In the genomic region with DNA sequence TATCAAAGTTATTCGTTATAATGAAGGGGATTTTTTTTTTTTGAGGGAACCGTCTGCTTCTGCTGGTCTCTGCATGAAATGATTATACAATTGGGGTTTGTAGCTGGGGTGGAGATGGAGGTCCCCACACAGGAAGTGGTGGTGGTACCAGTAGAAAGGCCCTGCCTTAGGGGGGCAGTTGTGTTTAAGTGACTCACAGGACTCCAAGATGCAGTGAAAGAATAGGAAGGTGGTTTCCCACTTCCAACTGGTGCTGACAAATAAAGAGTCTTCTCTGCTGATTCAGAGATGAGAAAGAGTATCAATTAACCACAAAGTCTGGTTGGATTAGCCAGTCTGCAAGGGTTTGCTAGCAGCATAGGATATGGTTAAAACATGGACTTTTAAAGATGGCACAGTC, we compare ENCODE assay signal across 24 cellular contexts.
DNase-seq lines count a peak whose midpoint lies in the region; ATAC-seq and TF ChIP-seq lines count a peak whose summit lies in the region.
"Had no signal": no experiment of that assay in that cellular context is flagged by ENCODE, and none has a peak within 500 bp of the region (broad histone marks: within the 10 kb centered on the region; RNA-seq: fewer than 3 reads in every experiment).

No MANE protein-coding gene starts in this region.

- H2BK15ac ChIP-seq in H9 (ENCODE audit: low read depth, low read length): no peak overlapping the region

- H3T11ph ChIP-seq in H9 (ENCODE audit: low read length): no peak overlapping the region

- H2BK12ac ChIP-seq in H9 (ENCODE audit: insufficient read length, low read depth, low read length): no peak overlapping the region

- TF ChIP-seq CTCF in H9 (conservative IDR thresholded peaks at IDR 0.05) (no peak), tibial artery (IDR thresholded peaks at IDR 0.05) (no peak)

- no peaks in the 10 kb centered on the region for H3K27me3 Mint-ChIP-seq in activated naive CD8-positive, alpha-beta T cell treated with anti-CD3 and anti-CD28 coated beads for 36 hours
- peaks cover 2% of the 10 kb centered on the region; the same call in 1 of the 2 replicates for H3K27me3 Mint-ChIP-seq in H9 (ENCODE audit: low read depth)
- H3K27me3 Mint-ChIP-seq: T-cell had no signal

- H3K18ac ChIP-seq in H9 (ENCODE audit: insufficient read length, low read depth, low read length): no peak overlapping the region

- no peak overlapping the region for H3K56ac ChIP-seq in H9 (ENCODE audit: insufficient read length, low read depth, low read length)

- H3K4me2 ChIP-seq in H9 (ENCODE audit: insufficient read depth, insufficient read length, low read length): no peak overlapping the region
- H3K4me2 ChIP-seq: neural progenitor cell had no signal

- no peaks in the 10 kb centered on the region for H3K9me3 Mint-ChIP-seq in activated naive CD8-positive, alpha-beta T cell treated with anti-CD3 and anti-CD28 coated beads for 36 hours
- H3K9me3 Mint-ChIP-seq in H9: no peaks in the 10 kb centered on the region
- H3K9me3 Mint-ChIP-seq: brain, neural progenitor cell had no signal

- no peak overlapping the region for H2BK20ac ChIP-seq in H9 (ENCODE audit: low read depth, low read length, poor library complexity, severe bottlenecking)

- no peak overlapping the region for H3K4ac ChIP-seq in H9 (ENCODE audit: low read depth, low read length)

- H3K9me3 ChIP-seq in H9 (ENCODE audit: control insufficient read depth, low read depth, low read length) (no peaks in the 10 kb centered on the region), tibial artery (no peaks in the 10 kb centered on the region)
- H3K9me3 ChIP-seq: right atrium auricular region, upper lobe of right lung had no signal

- no peak overlapping the region for H3K14ac ChIP-seq in H9 (ENCODE audit: insufficient read depth, low read length)

- H2BK120ac ChIP-seq in H9 (ENCODE audit: low read depth, low read length, poor library complexity, severe bottlenecking): no peak overlapping the region

- H3K23me2 ChIP-seq in H9 (ENCODE audit: insufficient read length, low read depth, low read length, poor library complexity, severe bottlenecking): no peaks in the 10 kb centered on the region

- no peak overlapping the region for H3K23ac ChIP-seq in H9 (ENCODE audit: insufficient read length, low read depth, low read length)

- no peaks in the 10 kb centered on the region for H4K20me1 ChIP-seq in H9 (ENCODE audit: control insufficient read depth, insufficient read depth, insufficient read length)

- no peak for DNase-seq in activated CD4-positive, CD25-positive, alpha-beta regulatory T cell treated with anti-CD3 and anti-CD28 coated beads, Interleukin-2, amount 50 U/mL, for 72 hours
- DNase-seq in activated naive CD8-positive, alpha-beta T cell treated with anti-CD3 and anti-CD28 coated beads for 36 hours: peak; percentile 24
- peak; percentile 81 for DNase-seq in kidney glomerular epithelial cell (lab: John Stamatoyannopoulos, UW)
- no peak for DNase-seq in superior temporal gyrus (ENCODE audit: extremely low spot score)
- DNase-seq in H9: no peak
- DNase-seq in tibial artery: no peak
- DNase-seq: DMS53, head of caudate nucleus, kidney, NCI-H1694 treated with DMSO at 0.1 percent for 48 hours, NCI-H345, T-cell, upper lobe of right lung had no signal

- no CpG with 5 or more reads among the region's 2 CpGs for WGBS in H9 (ENCODE audit: extremely low coverage, insufficient read length, low lambda C conversion rate)

- H3K79me2 ChIP-seq in H9 (ENCODE audit: insufficient read depth, low read length): no peaks in the 10 kb centered on the region

- H2AK5ac ChIP-seq in H9 (ENCODE audit: insufficient read length, low read length): no peak overlapping the region

- H3K4me3 Mint-ChIP-seq in activated naive CD8-positive, alpha-beta T cell treated with anti-CD3 and anti-CD28 coated beads for 36 hours: no peak overlapping the region
- H3K4me3 Mint-ChIP-seq in H9: no peak overlapping the region
- H3K4me3 Mint-ChIP-seq: brain; mesothelial cell of epicardium; neural progenitor cell; stimulated activated effector memory CD8-positive, alpha-beta T cell treated with anti-CD3 and anti-CD28 coated beads, Interleukin-12 subunit alpha, Interleukin-12 subunit beta, amount 100 ng/mL, for 72 hours; T-cell had no signal

- no peaks in the 10 kb centered on the region for H3K36me3 Mint-ChIP-seq in activated naive CD8-positive, alpha-beta T cell treated with anti-CD3 and anti-CD28 coated beads for 36 hours
- no peaks in the 10 kb centered on the region for H3K36me3 Mint-ChIP-seq in H9 (ENCODE audit: insufficient read depth in 1 of 3, low read depth in 3 of 3)
- H3K36me3 Mint-ChIP-seq: brain; mesothelial cell of epicardium; neural progenitor cell; stimulated activated effector memory CD8-positive, alpha-beta T cell treated with anti-CD3 and anti-CD28 coated beads, Interleukin-12 subunit alpha, Interleukin-12 subunit beta, amount 100 ng/mL, for 72 hours; T-cell had no signal

- H3K27ac ChIP-seq in H9 (ENCODE audit: insufficient read length, low read depth, low read length) (no peak overlapping the region), tibial artery (no peak overlapping the region)
- H3K27ac ChIP-seq: 22Rv1, C4-2B, neural progenitor cell, right atrium auricular region, RWPE1, upper lobe of right lung had no signal

- H4K91ac ChIP-seq in H9 (ENCODE audit: insufficient read length, low read depth, low read length): no peak overlapping the region

- H4K5ac ChIP-seq in H9 (ENCODE audit: insufficient read length, low read depth, low read length): no peak overlapping the region

- H3K27me3 ChIP-seq in H9 (ENCODE audit: insufficient read depth, low read length) (no peaks in the 10 kb centered on the region), tibial artery (no peaks in the 10 kb centered on the region)
- H3K27me3 ChIP-seq: neural progenitor cell, right atrium auricular region, upper lobe of right lung had no signal

- intact Hi-C loops in tibial artery (cut with DNase I; ENCODE audit: low total_unique reads): no loop called here

- peaks cover 11% of the 10 kb centered on the region for H3K4me1 Mint-ChIP-seq in activated naive CD8-positive, alpha-beta T cell treated with anti-CD3 and anti-CD28 coated beads for 36 hours
- H3K4me1 Mint-ChIP-seq in H9: no peaks in the 10 kb centered on the region
- H3K4me1 Mint-ChIP-seq: brain; mesothelial cell of epicardium; stimulated activated effector memory CD8-positive, alpha-beta T cell treated with anti-CD3 and anti-CD28 coated beads, Interleukin-12 subunit alpha, Interleukin-12 subunit beta, amount 100 ng/mL, for 72 hours had no signal

- H2BK5ac ChIP-seq in H9 (ENCODE audit: insufficient read length, low read length): no peak overlapping the region

- H3K4me1 ChIP-seq in H9 (ENCODE audit: insufficient read depth, low read length): no peaks in the 10 kb centered on the region
- no peaks in the 10 kb centered on the region for H3K4me1 ChIP-seq in tibial artery
- H3K4me1 ChIP-seq: neural progenitor cell, right atrium auricular region, upper lobe of right lung had no signal

- no peak overlapping the region for H2AFZ ChIP-seq in H9 (ENCODE audit: low read length)
- H2AFZ ChIP-seq: neural progenitor cell had no signal

- no peaks in the 10 kb centered on the region for H3K79me1 ChIP-seq in H9 (ENCODE audit: insufficient read depth, low read depth, low read length, poor library complexity, severe bottlenecking)

- H3K27ac Mint-ChIP-seq in activated naive CD8-positive, alpha-beta T cell treated with anti-CD3 and anti-CD28 coated beads for 36 hours: peak overlapping the region; percentile 4
- H3K27ac Mint-ChIP-seq in H9: no peak overlapping the region
- H3K27ac Mint-ChIP-seq: brain; mesothelial cell of epicardium; neural progenitor cell; stimulated activated effector memory CD8-positive, alpha-beta T cell treated with anti-CD3 and anti-CD28 coated beads, Interleukin-12 subunit alpha, Interleukin-12 subunit beta, amount 100 ng/mL, for 72 hours; T-cell had no signal

- H4K8ac ChIP-seq in H9 (replicated peaks; ENCODE audit: insufficient read length, low read depth, low read length): no peak overlapping the region

- H3K36me3 ChIP-seq in tibial artery: no peaks in the 10 kb centered on the region
- H3K36me3 ChIP-seq: neural progenitor cell, right atrium auricular region, upper lobe of right lung had no signal

- H3K9ac ChIP-seq in H9 (ENCODE audit: extremely low read depth, insufficient read length, low read length): no peak overlapping the region
- H3K9ac ChIP-seq: neural progenitor cell had no signal

- no peak overlapping the region for H3K4me3 ChIP-seq in tibial artery
- H3K4me3 ChIP-seq: neural progenitor cell, right atrium auricular region, upper lobe of right lung had no signal

- peak; percentile 35 to 45 for ATAC-seq in activated CD4-positive, CD25-positive, alpha-beta regulatory T cell treated with anti-CD3 and anti-CD28 coated beads, Interleukin-2, amount 50 U/mL, for 24 hours
- peak; percentile 79 for ATAC-seq in GM18868 (IDR thresholded peaks at IDR 0.05; ENCODE audit: unreplicated experiment)
- ATAC-seq: HepG2; stimulated activated effector memory CD8-positive, alpha-beta T cell treated with anti-CD3 and anti-CD28 coated beads, Interleukin-12 subunit alpha, Interleukin-12 subunit beta, amount 100 ng/mL, for 72 hours; T-cell; upper lobe of right lung had no signal

Comparison
In these comparisons a context has a peak if more than half of its experiments do, and no peak if none do; other contexts are left out.
1. DNase-seq: peak in activated naive CD8-positive, alpha-beta T cell treated with anti-CD3 and anti-CD28 coated beads for 36 hours (single experiment) and kidney glomerular epithelial cell (single experiment); none in activated CD4-positive, CD25-positive, alpha-beta regulatory T cell treated with anti-CD3 and anti-CD28 coated beads, Interleukin-2, amount 50 U/mL, for 72 hours (single experiment), superior temporal gyrus (single experiment), H9 (single experiment) and tibial artery (0 of 2).